Comparison of ENCODE assay signal across 14 cellular contexts in the genomic region with DNA sequence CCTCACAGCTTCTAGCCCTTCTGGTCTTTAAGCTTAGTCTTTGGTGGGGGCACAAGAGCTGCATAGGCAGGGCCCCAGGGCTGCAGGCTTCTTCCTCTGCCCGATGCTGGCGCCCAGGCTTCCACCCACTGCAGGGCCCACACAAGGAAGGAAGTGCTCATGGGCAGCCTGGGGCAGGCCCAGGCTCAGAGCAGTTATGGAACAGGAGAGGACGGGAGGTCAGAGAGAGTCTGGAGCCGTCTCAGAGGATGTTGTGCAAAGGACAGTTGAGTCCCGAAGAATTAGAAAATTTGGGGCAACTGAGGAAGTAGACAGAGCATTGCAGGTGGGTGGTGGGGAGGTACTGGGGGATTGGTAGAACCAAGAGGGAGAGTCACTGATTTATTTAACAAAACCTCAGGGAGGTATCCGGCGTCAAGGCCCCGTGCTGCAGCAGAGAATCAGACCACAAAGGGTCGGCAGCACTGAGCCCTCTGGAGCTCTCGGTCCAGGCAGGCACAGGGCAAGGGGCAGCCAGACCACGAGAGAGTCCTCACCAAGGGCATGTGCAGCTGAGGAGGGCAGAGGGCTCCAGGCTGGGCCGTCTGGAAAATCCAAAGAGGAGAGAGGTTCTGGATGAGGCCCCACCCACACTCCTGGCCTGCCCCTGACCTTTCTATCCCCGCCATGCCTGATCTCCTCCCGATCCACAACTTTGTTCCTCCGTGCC.
"Had no signal": no experiment of that assay in that cellular context is flagged by ENCODE, and none has a peak within 500 bp of the region (broad histone marks: within the 10 kb centered on the region; RNA-seq: fewer than 3 reads in every experiment).

No MANE protein-coding gene starts in this region.

- H3K27ac ChIP-seq: ascending aorta, epithelial cell of prostate, right atrium auricular region had no signal

- H3K4me3 ChIP-seq: ascending aorta, right atrium auricular region, upper lobe of left lung had no signal

- DNase-seq: activated CD4-positive, alpha-beta T cell treated with anti-CD3 and anti-CD28 coated beads, Interleukin-2, amount 50 U/mL, for 1 hour; activated naive CD4-positive, alpha-beta T cell treated with anti-CD3 and anti-CD28 coated beads for 36 hours; activated naive CD8-positive, alpha-beta T cell treated with anti-CD3 and anti-CD28 coated beads, Interleukin-2, amount 50 U/mL, for 24 hours; dermis blood vessel endothelial cell; effector memory CD8-positive, alpha-beta T cell; foreskin melanocyte; left cardiac atrium; naive thymus-derived CD8-positive, alpha-beta T cell; stimulated activated naive CD8-positive, alpha-beta T cell treated with anti-CD3 and anti-CD28 coated beads, Interleukin-15, amount 100 ng/mL, for 72 hours had no signal

- H3K9me3 ChIP-seq: ascending aorta, right atrium auricular region, upper lobe of left lung had no signal

- H3K4me1 ChIP-seq: right atrium auricular region had no signal

- H3K36me3 ChIP-seq: ascending aorta, right atrium auricular region, upper lobe of left lung had no signal

- ATAC-seq: activated CD4-positive, CD25-positive, alpha-beta regulatory T cell treated with anti-CD3 and anti-CD28 coated beads, Interleukin-2, amount 50 U/mL, for 24 hours; activated naive CD8-positive, alpha-beta T cell treated with anti-CD3 and anti-CD28 coated beads, Interleukin-2, amount 50 U/mL, for 24 hours; effector memory CD8-positive, alpha-beta T cell; naive thymus-derived CD8-positive, alpha-beta T cell; stimulated activated naive CD8-positive, alpha-beta T cell treated with anti-CD3 and anti-CD28 coated beads, Interleukin-15, amount 100 ng/mL, for 72 hours had no signal

- H3K27me3 ChIP-seq: ascending aorta, right atrium auricular region, upper lobe of left lung had no signal
